Comparison of ENCODE assay signal across 26 cellular contexts in genomic region chr18:37543321-37543720, GRCh38. TPM values are rescaled to one million over a fixed set of nuclear protein-coding genes. Genes with fewer than 3 reads are reported as not detected.
DNase-seq lines count a peak whose midpoint lies in the region; ATAC-seq and TF ChIP-seq lines count a peak whose summit lies in the region.
"Had no signal": no experiment of that assay in that cellular context is flagged by ENCODE, and none has a peak within 500 bp of the region (broad histone marks: within the 10 kb centered on the region; RNA-seq: fewer than 3 reads in every experiment).

No MANE protein-coding gene starts in this region.

- H3K27ac Mint-ChIP-seq in H9: no peak overlapping the region
- H3K27ac Mint-ChIP-seq: B cell; CD4-positive, alpha-beta memory T cell; CD4-positive, CD25-positive, alpha-beta regulatory T cell; CD8-positive, alpha-beta memory T cell had no signal

- no peak overlapping the region for H3K9ac ChIP-seq in H9 (ENCODE audit: extremely low read depth, insufficient read length, low read length)

- no peak overlapping the region for H3K56ac ChIP-seq in H9 (ENCODE audit: insufficient read length, low read depth, low read length)

- H3K14ac ChIP-seq in H9 (ENCODE audit: insufficient read depth, low read length): peak overlapping the region; percentile 14; the same call in 1 of the 2 replicates

- no peak for ATAC-seq in upper lobe of right lung
- no peak for ATAC-seq in HG03439 (IDR thresholded peaks at IDR 0.05; ENCODE audit: unreplicated experiment)
- ATAC-seq in HG03565 (IDR thresholded peaks at IDR 0.05; ENCODE audit: unreplicated experiment): no peak
- ATAC-seq: A549, GM12878 had no signal

- no peak overlapping the region for H3K4me3 ChIP-seq in upper lobe of right lung
- H3K4me3 ChIP-seq: A549, GM12878 had no signal

- TF ChIP-seq CTCF in H9 (conservative IDR thresholded peaks at IDR 0.05): no peak
- no peak for TF ChIP-seq CTCF in upper lobe of right lung (IDR thresholded peaks at IDR 0.05)

- no peak overlapping the region for H2BK120ac ChIP-seq in H9 (ENCODE audit: low read depth, low read length, poor library complexity, severe bottlenecking)

- H3K27me3 Mint-ChIP-seq in H9 (ENCODE audit: low read depth): peaks cover 31% of the 10 kb centered on the region

- H3K4me1 ChIP-seq in H9 (ENCODE audit: insufficient read depth, low read length) (peaks cover 3% of the 10 kb centered on the region; the same call in 1 of the 2 replicates), upper lobe of right lung (no peaks in the 10 kb centered on the region)
- H3K4me1 ChIP-seq: A549 had no signal

- intact Hi-C loops in posterior vena cava (cut with DNase I): loop anchor here in 1 of 2 donors (5.0 kb wide), 1 partner anchor 101 kb away; no protein-coding TSS in a partner anchor
- intact Hi-C loops in upper lobe of right lung (cut with DNase I): no loop called here

- no peak overlapping the region for H2AK5ac ChIP-seq in H9 (ENCODE audit: insufficient read length, low read length)

- no peak overlapping the region for H2AFZ ChIP-seq in H9 (ENCODE audit: low read length)

- H2BK12ac ChIP-seq in H9 (ENCODE audit: insufficient read length, low read depth, low read length): no peak overlapping the region

- H4K20me1 ChIP-seq in H9 (ENCODE audit: control insufficient read depth, insufficient read depth, insufficient read length): no peaks in the 10 kb centered on the region

- no peaks in the 10 kb centered on the region for H3K36me3 Mint-ChIP-seq in H9 (ENCODE audit: insufficient read depth in 1 of 3, low read depth in 3 of 3)
- H3K36me3 Mint-ChIP-seq: CD14-positive monocyte; CD4-positive, alpha-beta memory T cell; CD4-positive, CD25-positive, alpha-beta regulatory T cell; CD8-positive, alpha-beta memory T cell had no signal

- no peak overlapping the region for H2BK20ac ChIP-seq in H9 (ENCODE audit: low read depth, low read length, poor library complexity, severe bottlenecking)

- no peaks in the 10 kb centered on the region for H3K79me2 ChIP-seq in H9 (ENCODE audit: insufficient read depth, low read length)

- H4K5ac ChIP-seq in H9 (ENCODE audit: insufficient read length, low read depth, low read length): no peak overlapping the region

- no peak overlapping the region for H3K4me2 ChIP-seq in H9 (ENCODE audit: insufficient read depth, insufficient read length, low read length)
- H3K4me2 ChIP-seq: A549 had no signal

- no peak overlapping the region for H3T11ph ChIP-seq in H9 (ENCODE audit: low read length)

- H3K27ac ChIP-seq in H9 (ENCODE audit: insufficient read length, low read depth, low read length) (no peak overlapping the region), upper lobe of right lung (no peak overlapping the region)
- H3K27ac ChIP-seq: A549 had no signal

- H3K79me1 ChIP-seq in H9 (ENCODE audit: insufficient read depth, low read depth, low read length, poor library complexity, severe bottlenecking): no peaks in the 10 kb centered on the region

- H3K4me3 Mint-ChIP-seq in H9: no peak overlapping the region
- H3K4me3 Mint-ChIP-seq: B cell; CD14-positive monocyte; CD4-positive, alpha-beta memory T cell; CD4-positive, CD25-positive, alpha-beta regulatory T cell; CD8-positive, alpha-beta memory T cell had no signal

- H3K4me1 Mint-ChIP-seq in H9: peaks cover 13 to 32% of the 10 kb centered on the region in 2 experiments
- H3K4me1 Mint-ChIP-seq: CD14-positive monocyte had no signal

- no peak for DNase-seq in H9
- peak; percentile 49 for DNase-seq in posterior vena cava (ENCODE audit: low spot score)
- DNase-seq in upper lobe of right lung: peak; percentile 56
- DNase-seq in OCI-M2 (lab: John Stamatoyannopoulos, UW; ENCODE audit: unreplicated experiment): no peak
- DNase-seq: AML-193; C1 segment of cervical spinal cord; CD4-positive, alpha-beta memory T cell; CD4-positive, CD25-positive, alpha-beta regulatory T cell; CD8-positive, alpha-beta memory T cell; COR-L47; DMS 273 treated with DMSO at 0.1 percent for 48 hours; DMS153; DMS53; DMS79; DND-41; EL; GDM1 had no signal

- no peak overlapping the region for H3K23ac ChIP-seq in H9 (ENCODE audit: insufficient read length, low read depth, low read length)

- H2BK5ac ChIP-seq in H9 (ENCODE audit: insufficient read length, low read length): no peak overlapping the region

- H3K27me3 ChIP-seq in H9 (ENCODE audit: insufficient read depth, low read length) (no peaks in the 10 kb centered on the region), upper lobe of right lung (peaks cover 26% of the 10 kb centered on the region)

- peaks cover 4% of the 10 kb centered on the region for H3K23me2 ChIP-seq in H9 (ENCODE audit: insufficient read length, low read depth, low read length, poor library complexity, severe bottlenecking)

- H3K9me3 Mint-ChIP-seq in H9: no peaks in the 10 kb centered on the region
- H3K9me3 Mint-ChIP-seq: CD14-positive monocyte had no signal

- H3K9me3 ChIP-seq in H9 (ENCODE audit: control insufficient read depth, low read depth, low read length): no peaks in the 10 kb centered on the region
- no peaks in the 10 kb centered on the region for H3K9me3 ChIP-seq in upper lobe of right lung
- H3K9me3 ChIP-seq: A549 had no signal

- H3K36me3 ChIP-seq in upper lobe of right lung: no peaks in the 10 kb centered on the region

- H2BK15ac ChIP-seq in H9 (ENCODE audit: low read depth, low read length): no peak overlapping the region

- H3K18ac ChIP-seq in H9 (ENCODE audit: insufficient read length, low read depth, low read length): no peak overlapping the region

- no CpG with 5 or more reads among the region's 4 CpGs for WGBS in H9 (ENCODE audit: extremely low coverage, insufficient read length, low lambda C conversion rate)

- no peak overlapping the region for H4K8ac ChIP-seq in H9 (replicated peaks; ENCODE audit: insufficient read length, low read depth, low read length)

- no peak overlapping the region for H4K91ac ChIP-seq in H9 (ENCODE audit: insufficient read length, low read depth, low read length)

- H3K4ac ChIP-seq in H9 (ENCODE audit: low read depth, low read length): no peak overlapping the region

RNA-seq across cellular contexts. Expression of gene CELF4, which starts 22.3 kb away (rescaled TPM):
- 1.1 and 1.5 TPM in 2 replicates for total RNA-seq in H9 (2021)
- total RNA-seq in posterior vena cava: not detected
- 1.2 TPM for total RNA-seq in upper lobe of right lung
- total RNA-seq: A172; B cell; CD4-positive, alpha-beta memory T cell; CD4-positive, CD25-positive, alpha-beta regulatory T cell; CD8-positive, alpha-beta memory T cell; Daoy; G401; GM12878 had no signal

Comparison
In these comparisons a context has a peak if more than half of its experiments do, and no peak if none do; other contexts are left out.
1. DNase-seq: peak in posterior vena cava (single experiment) and upper lobe of right lung (single experiment); none in H9 (single experiment) and OCI-M2 (single experiment).